ENCODE assay signal across 1 cellular context in genomic region chr15:74053941-74054529, GRCh38.
TF ChIP-seq lines count a peak whose summit lies in the region.

No MANE protein-coding gene starts in this region.

TF ChIP-seq in HEK293, 187 proteins besides CTCF, POLR2A, EP300 and RAD21 (continued from another document):
- no peak for TF ChIP-seq INSM2 (tag by site-specific recombination; IDR thresholded peaks at IDR 0.05)
- TF ChIP-seq ZBTB49 (tag by site-specific recombination; IDR thresholded peaks at IDR 0.05; ENCODE audit: low read depth): no peak
- no peak for TF ChIP-seq ZNF785 (tag by site-specific recombination; IDR thresholded peaks at IDR 0.05)
- TF ChIP-seq REST (tag by site-specific recombination; IDR thresholded peaks at IDR 0.05): no peak
- no peak for TF ChIP-seq ZNF404 (tag by site-specific recombination; IDR thresholded peaks at IDR 0.05)
- TF ChIP-seq ZNF830 (tag by site-specific recombination; IDR thresholded peaks at IDR 0.05; ENCODE audit: low read depth): no peak
- no peak for TF ChIP-seq HOXD13 (CRISPR knock-in tag; IDR thresholded peaks at IDR 0.05; ENCODE audit: borderline replicate concordance)
- TF ChIP-seq ZFP69B (tag by site-specific recombination; IDR thresholded peaks at IDR 0.05): no peak
- TF ChIP-seq ZNF140 (tag by site-specific recombination; IDR thresholded peaks at IDR 0.05): no peak
- no peak for TF ChIP-seq ZNF776 (tag by site-specific recombination; IDR thresholded peaks at IDR 0.05; ENCODE audit: borderline replicate concordance)
- TF ChIP-seq KLF17 (tag by site-specific recombination; IDR thresholded peaks at IDR 0.05): peak; percentile 30; the same call in 1 of the 2 replicates
- TF ChIP-seq ZNF324 (tag by site-specific recombination; IDR thresholded peaks at IDR 0.05): no peak
- no peak for TF ChIP-seq ZNF843 (tag by site-specific recombination; IDR thresholded peaks at IDR 0.05)
- no peak for TF ChIP-seq ZFP3 (tag by site-specific recombination; IDR thresholded peaks at IDR 0.05; ENCODE audit: low read depth)
- TF ChIP-seq ZNF792 (tag by site-specific recombination; IDR thresholded peaks at IDR 0.05): no peak
TF ChIP-seq in HEK293: peak in this region for 16.
